1 cellular context compared by ENCODE assay signal in genomic region chr3:138458774-138459499, GRCh38.
TF ChIP-seq lines count a peak whose summit lies in the region.

No MANE protein-coding gene starts in this region.

TF ChIP-seq in WTC11, 78 proteins besides CTCF, POLR2A, EP300 and RAD21 (continued from another document):
- no peak for TF ChIP-seq AR (CRISPR knock-in tag; IDR thresholded peaks at IDR 0.05)
- TF ChIP-seq ERG (CRISPR knock-in tag; IDR thresholded peaks at IDR 0.05), result no peak
- no peak for TF ChIP-seq SMAD4 (CRISPR knock-in tag; IDR thresholded peaks at IDR 0.05)
- TF ChIP-seq MAX (CRISPR knock-in tag; IDR thresholded peaks at IDR 0.05), result no peak
- no peak for TF ChIP-seq ZNF219 (CRISPR knock-in tag; IDR thresholded peaks at IDR 0.05; ENCODE audit: borderline replicate concordance)
- no peak for TF ChIP-seq JAZF1 (CRISPR knock-in tag; IDR thresholded peaks at IDR 0.05)
